8 cellular contexts compared by ENCODE assay signal in genomic region chr14:74251546-74252030, GRCh38. TPM values are rescaled to one million over a fixed set of nuclear protein-coding genes. Genes with fewer than 3 reads are reported as not detected.
A peak's percentile ranks its signal among the peaks of the same experiment; 100 is the strongest.
DNase-seq lines count a peak whose midpoint lies in the region; ATAC-seq and TF ChIP-seq lines count a peak whose summit lies in the region.

No MANE protein-coding gene starts in this region.

- peaks cover 0 to 4% of the 10 kb centered on the region in 2 donors for H3K4me1 ChIP-seq in left lung

- H3K27me3 ChIP-seq in left lung, result peaks cover 0 to 53% of the 10 kb centered on the region in 2 donors

- ATAC-seq in HG03025 (IDR thresholded peaks at IDR 0.05; ENCODE audit: low FRiP score, unreplicated experiment), result peak; percentile 61
- peak; percentile 99 for ATAC-seq in left lung

- intact Hi-C loops in left lung (cut with DNase I), result no loop called here

- H3K4me3 ChIP-seq in left lung, result peak overlapping the region; percentile 3 to 12

- peak; percentile 91 to 94 for TF ChIP-seq CTCF in left lung (IDR thresholded peaks at IDR 0.05)

- no peak overlapping the region for H3K27ac ChIP-seq in left lung

- no peaks in the 10 kb centered on the region for H3K9me3 ChIP-seq in left lung

- peak; percentile 52 for DNase-seq in NCI-H1436 (lab: John Stamatoyannopoulos, UW)
- no peak for DNase-seq in NCI-H1436 treated with DMSO at 0.1 percent for 48 hours (lab: John Stamatoyannopoulos, UW)
- DNase-seq in NCI-H2227 treated with DMSO at 0.1 percent for 48 hours (lab: John Stamatoyannopoulos, UW), result peak; percentile 76
- DNase-seq in activated CD4-positive, CD25-positive, alpha-beta regulatory T cell treated with anti-CD3 and anti-CD28 coated beads, Interleukin-2, amount 50 U/mL, for 72 hours, result peak; percentile 63
- DNase-seq in cerebellar cortex (ENCODE audit: low spot score), result peak; percentile 87
- DNase-seq in left lung, result peak in 1 of 2 donors; percentile 78
- DNase-seq in stimulated activated CD4-positive, alpha-beta T cell treated with anti-CD3 and anti-CD28 coated beads, Interleukin-2, amount 100 ng/mL, for 4 hours (ENCODE audit: low read depth), result peak; percentile 60

- H3K36me3 ChIP-seq in left lung, result no peaks in the 10 kb centered on the region

RNA-seq across cellular contexts. Expression of gene VSX2, which starts 12.3 kb away (rescaled TPM):
- not detected for total RNA-seq in left lung

RNA-seq across cellular contexts. Expression of gene ABCD4, which starts 51.1 kb away (rescaled TPM):
- 10 to 100 TPM; 37.0 to 41.1 TPM for total RNA-seq in left lung
